Comparison of ENCODE assay signal across 8 cellular contexts in the genomic region with DNA sequence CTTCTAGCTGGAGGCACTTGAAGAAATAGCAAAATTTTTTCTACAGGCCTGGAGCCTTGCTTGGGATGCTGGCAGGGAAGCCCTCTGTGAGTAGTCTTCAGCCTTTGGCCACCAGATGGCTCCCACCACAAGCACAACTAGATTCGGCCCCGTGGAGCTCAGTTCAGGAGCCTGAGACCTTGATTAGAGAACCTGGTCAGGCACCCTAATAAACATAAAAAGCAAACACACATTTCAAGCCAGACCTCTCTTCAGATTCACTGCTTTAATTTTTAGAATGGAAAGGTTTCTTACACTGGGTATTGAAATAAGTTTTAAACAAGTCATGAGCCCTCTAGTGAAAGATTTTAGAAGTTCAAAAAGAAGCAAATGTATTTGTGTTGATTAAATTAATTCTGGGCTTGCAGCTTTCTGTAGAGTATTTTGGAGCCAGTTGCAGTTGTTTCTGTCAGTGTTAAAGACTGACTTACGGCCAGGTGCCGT. TPM values are rescaled to one million over a fixed set of nuclear protein-coding genes. Genes with fewer than 3 reads are reported as not detected.
A peak's percentile ranks its signal among the peaks of the same experiment; 100 is the strongest.
DNase-seq lines count a peak whose midpoint lies in the region; ATAC-seq and TF ChIP-seq lines count a peak whose summit lies in the region.

No MANE protein-coding gene starts in this region.

- H3K27ac ChIP-seq in mesendoderm (ENCODE audit: low read depth, low read length) = no peak overlapping the region

- H3K56ac ChIP-seq in mesendoderm (ENCODE audit: low read length) = no peak overlapping the region

- no peak overlapping the region for H3K23ac ChIP-seq in mesendoderm (ENCODE audit: low read length)

- no peak overlapping the region for H2BK15ac ChIP-seq in mesendoderm (replicated peaks; ENCODE audit: low read depth)

- H3K18ac ChIP-seq in mesendoderm (ENCODE audit: low read length) = no peak overlapping the region

- peak overlapping the region; percentile 38 for H3K4me3 Mint-ChIP-seq in activated CD8-positive, alpha-beta T cell treated with anti-CD3 and anti-CD28 coated beads for 36 hours

- H3K36me3 Mint-ChIP-seq in activated CD8-positive, alpha-beta T cell treated with anti-CD3 and anti-CD28 coated beads for 36 hours (ENCODE audit: low read depth) = no peaks in the 10 kb centered on the region

- no peaks in the 10 kb centered on the region for H3K79me1 ChIP-seq in mesendoderm (ENCODE audit: low read length)

- no peak overlapping the region for H2AK5ac ChIP-seq in mesendoderm (ENCODE audit: low read length)

- intact Hi-C loops in activated CD8-positive, alpha-beta T cell treated with anti-CD3 and anti-CD28 coated beads for 36 hours (cut with micrococcal nuclease) = loop anchor here (1.0 to 10.0 kb wide), 3 partner anchors 66 to 554 kb away; no protein-coding TSS in a partner anchor

- no peak overlapping the region for H2BK120ac ChIP-seq in mesendoderm (ENCODE audit: low read depth, low read length)

- peaks cover 2% of the 10 kb centered on the region for H3K27me3 Mint-ChIP-seq in activated CD8-positive, alpha-beta T cell treated with anti-CD3 and anti-CD28 coated beads for 36 hours

- no peak overlapping the region for H3K9ac ChIP-seq in mesendoderm (ENCODE audit: low read length)

- H3K36me3 ChIP-seq in mesendoderm (ENCODE audit: control insufficient read depth, insufficient read depth, low read length) = peaks cover 7% of the 10 kb centered on the region

- H2BK5ac ChIP-seq in mesendoderm (ENCODE audit: low read length) = no peak overlapping the region

- peak; percentile 99 for TF ChIP-seq CTCF in activated CD8-positive, alpha-beta T cell treated with anti-CD3 and anti-CD28 coated beads for 36 hours (IDR thresholded peaks at IDR 0.05)

- WGBS in mesendoderm (ENCODE audit: extremely low coverage, insufficient coverage, low lambda C conversion rate) = no CpG with 5 or more reads among the region's 4 CpGs

- no peak overlapping the region for H3K4ac ChIP-seq in mesendoderm (ENCODE audit: low read depth, low read length)

- peaks cover 7% of the 10 kb centered on the region for H3K4me1 Mint-ChIP-seq in activated CD8-positive, alpha-beta T cell treated with anti-CD3 and anti-CD28 coated beads for 36 hours (ENCODE audit: low read depth)

- POLR2A ChIA-PET in activated CD8-positive, alpha-beta T cell treated with anti-CD3 and anti-CD28 coated beads for 36 hours (lab: Charles Lee) = interaction anchor here (0.8 to 1.7 kb wide), 3 partner anchors 42 to 137 kb away, joined by 3 to 6 read pairs (median 3); no protein-coding TSS in a partner anchor

- H3K27me3 ChIP-seq in mesendoderm (ENCODE audit: insufficient read depth, low read length, poor library complexity) = no peaks in the 10 kb centered on the region

- H3K9me3 Mint-ChIP-seq in activated CD8-positive, alpha-beta T cell treated with anti-CD3 and anti-CD28 coated beads for 36 hours = no peaks in the 10 kb centered on the region

- H3K4me3 ChIP-seq in mesendoderm (ENCODE audit: low read length) = no peak overlapping the region

- H3K4me2 ChIP-seq in mesendoderm (ENCODE audit: low read length) = no peak overlapping the region

- DNase-seq in C1 segment of cervical spinal cord (lab: John Stamatoyannopoulos, UW) (peak in 13 of 14 donors; percentile 6 to 82 (median 53)), NCI-H748 treated with DMSO at 0.1 percent for 48 hours (lab: John Stamatoyannopoulos, UW) (peak; percentile 2), mesendoderm (peak; percentile 88)
- peak; percentile 86 for DNase-seq in activated CD8-positive, alpha-beta T cell treated with anti-CD3 and anti-CD28 coated beads for 36 hours
- peak; percentile 50 for DNase-seq in effector CD8-positive, alpha-beta T cell (lab: John Stamatoyannopoulos, UW)
- DNase-seq in stimulated activated CD8-positive, alpha-beta memory T cell treated with anti-CD3 and anti-CD28 coated beads, Interleukin-12 subunit alpha, Interleukin-12 subunit beta, amount 100 ng/mL, for 4 hours (ENCODE audit: low read depth) = peak; percentile 45

- H4K5ac ChIP-seq in mesendoderm (ENCODE audit: low read length) = no peak overlapping the region

- H4K8ac ChIP-seq in mesendoderm (ENCODE audit: low read depth, low read length) = no peak overlapping the region

- CTCF ChIA-PET in activated CD8-positive, alpha-beta T cell treated with anti-CD3 and anti-CD28 coated beads for 36 hours (lab: Charles Lee) = interaction anchor here (0.7 to 15.6 kb wide), 69 partner anchors 10 to 560 kb away, joined by 3 to 628 read pairs (median 7); partner anchors contain the start of genes ELL2, GLRX, RFESD and RHOBTB3

- peak; percentile 95 for ATAC-seq in GM19043 (IDR thresholded peaks at IDR 0.05; ENCODE audit: low read depth, unreplicated experiment)
- peak; percentile 95 for ATAC-seq in HG03342 (IDR thresholded peaks at IDR 0.05; ENCODE audit: unreplicated experiment)
- ATAC-seq in activated CD8-positive, alpha-beta T cell treated with anti-CD3 and anti-CD28 coated beads for 36 hours = peak; percentile 98

- H3K27ac Mint-ChIP-seq in activated CD8-positive, alpha-beta T cell treated with anti-CD3 and anti-CD28 coated beads for 36 hours = peak overlapping the region; percentile 71

- H3K79me2 ChIP-seq in mesendoderm (ENCODE audit: control insufficient read depth, insufficient read depth, low read length) = no peaks in the 10 kb centered on the region

- H3K4me1 ChIP-seq in mesendoderm (ENCODE audit: control insufficient read depth, low read depth, low read length) = no peaks in the 10 kb centered on the region

RNA-seq across cellular contexts. Expression of gene GLRX, which starts 41.4 kb away (rescaled TPM):
- total RNA-seq in activated CD8-positive, alpha-beta T cell treated with anti-CD3 and anti-CD28 coated beads for 36 hours = 10 to 100 TPM; 28.4 to 32.6 TPM
- polyA plus RNA-seq in mesendoderm (2013, experiment 1 of 2) = 16.8 TPM
- polyA plus RNA-seq in mesendoderm (2013, experiment 2 of 2) = 17.2 TPM

RNA-seq across cellular contexts. Expression of gene RHOBTB3, which starts 50.0 kb away (rescaled TPM):
- 1 to 10 TPM in 1 of 2 experiments, under 1 TPM in 1; 0.50 to 1.1 TPM for total RNA-seq in activated CD8-positive, alpha-beta T cell treated with anti-CD3 and anti-CD28 coated beads for 36 hours
- 18.0 TPM for polyA plus RNA-seq in mesendoderm (2013, experiment 1 of 2)
- 20.0 TPM for polyA plus RNA-seq in mesendoderm (2013, experiment 2 of 2)

Comparison
In these comparisons a context has a peak if more than half of its experiments do, and no peak if none do; other contexts are left out.
1. DNase-seq: peak in every context shown above with its lines; median percentile 88 in mesendoderm; 86 in activated CD8-positive, alpha-beta T cell treated with anti-CD3 and anti-CD28 coated beads for 36 hours; 53 in C1 segment of cervical spinal cord; 50 in effector CD8-positive, alpha-beta T cell; 45 in stimulated activated CD8-positive, alpha-beta memory T cell treated with anti-CD3 and anti-CD28 coated beads, Interleukin-12 subunit alpha, Interleukin-12 subunit beta, amount 100 ng/mL, for 4 hours; 2 in NCI-H748 treated with DMSO at 0.1 percent for 48 hours.